ENCODE assay signal across 2 cellular contexts in genomic region chr2:189662674-189663226, GRCh38.
TF ChIP-seq lines count a peak whose summit lies in the region.

No MANE protein-coding gene starts in this region.

TF ChIP-seq in GM23338, 12 proteins besides CTCF, POLR2A, EP300 and RAD21:
- no peak for TF ChIP-seq ETS1 (IDR thresholded peaks at IDR 0.05)
- no peak for TF ChIP-seq CREB1 (CRISPR knock-in tag; IDR thresholded peaks at IDR 0.05; ENCODE audit: low read depth)
- TF ChIP-seq STAT1 (IDR thresholded peaks at IDR 0.05; ENCODE audit: unreplicated experiment), result no peak
- no peak for TF ChIP-seq ZNF331 (CRISPR knock-in tag; IDR thresholded peaks at IDR 0.05; ENCODE audit: low read depth)
- TF ChIP-seq ZNF462 (CRISPR knock-in tag; IDR thresholded peaks at IDR 0.05), result no peak
- no peak for TF ChIP-seq EZH2phosphoT487 (IDR thresholded peaks at IDR 0.05; ENCODE audit: unreplicated experiment)
- TF ChIP-seq EZH2 (IDR thresholded peaks at IDR 0.05; ENCODE audit: low read depth, unreplicated experiment), result no peak

TF ChIP-seq in K562, 482 proteins besides CTCF, POLR2A, EP300 and RAD21:
- TF ChIP-seq PTBP1 (IDR thresholded peaks at IDR 0.05; ENCODE audit: low read depth, low read length) (no peak), ZNF12 (CRISPR knock-in tag; IDR thresholded peaks at IDR 0.05) (no peak), CLOCK (CRISPR knock-in tag; IDR thresholded peaks at IDR 0.05; ENCODE audit: borderline replicate concordance) (no peak), TRIM28 (IDR thresholded peaks at IDR 0.05) (no peak), NKRF (IDR thresholded peaks at IDR 0.05; ENCODE audit: borderline replicate concordance) (no peak), ZNF407 (IDR thresholded peaks at IDR 0.05; ENCODE audit: low read depth) (no peak), TSHZ1 (CRISPR knock-in tag; IDR thresholded peaks at IDR 0.05) (no peak), KLF16 (IDR thresholded peaks at IDR 0.05) (no peak), SIRT6 (IDR thresholded peaks at IDR 0.05; ENCODE audit: low read depth, low read length) (no peak), EP400 (IDR thresholded peaks at IDR 0.05) (no peak), TFE3 (CRISPR knock-in tag; IDR thresholded peaks at IDR 0.05) (no peak), ZBTB12 (CRISPR knock-in tag; IDR thresholded peaks at IDR 0.05) (no peak), ZNF217 (CRISPR knock-in tag; IDR thresholded peaks at IDR 0.05) (no peak), SRSF9 (IDR thresholded peaks at IDR 0.05; ENCODE audit: borderline replicate concordance, low read depth, low read length) (no peak), KDM5B (IDR thresholded peaks at IDR 0.05; ENCODE audit: insufficient replicate concordance, low read depth, low read length) (no peak), CHD2 (IDR thresholded peaks at IDR 0.05; ENCODE audit: low read depth, low read length) (no peak), RBM15 (IDR thresholded peaks at IDR 0.05; ENCODE audit: insufficient read depth, low read length) (no peak)
